ENCODE assay signal across 1 cellular context in genomic region chr6:53032853-53033252, GRCh38.
TF ChIP-seq lines count a peak whose summit lies in the region.

No MANE protein-coding gene starts in this region.

TF ChIP-seq in endothelial cell of umbilical vein, 7 proteins besides CTCF, POLR2A, EP300 and RAD21:
- TF ChIP-seq, protein P1, sequence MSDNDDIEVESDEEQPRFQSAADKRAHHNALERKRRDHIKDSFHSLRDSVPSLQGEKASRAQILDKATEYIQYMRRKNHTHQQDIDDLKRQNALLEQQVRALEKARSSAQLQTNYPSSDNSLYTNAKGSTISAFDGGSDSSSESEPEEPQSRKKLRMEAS (IDR thresholded peaks at IDR 0.05; ENCODE audit: insufficient read depth, insufficient read length) = no peak
- TF ChIP-seq JUN (IDR thresholded peaks at IDR 0.05; ENCODE audit: borderline replicate concordance, insufficient read depth, insufficient read length, low read depth) (no peak), MYC (IDR thresholded peaks at IDR 0.05; ENCODE audit: low read depth, low read length) (no peak), EZH2 (IDR thresholded peaks at IDR 0.05; ENCODE audit: borderline replicate concordance, low read depth, low read length, severe bottlenecking) (no peak), POLR2AphosphoS5 (IDR thresholded peaks at IDR 0.05; ENCODE audit: insufficient read depth, low read depth, low read length) (no peak), FOS (IDR thresholded peaks at IDR 0.05; ENCODE audit: borderline replicate concordance, insufficient read depth, low read length) (no peak), GATA2 (IDR thresholded peaks at IDR 0.05; ENCODE audit: insufficient read depth, insufficient read length, low read depth, low read length) (no peak)
TF ChIP-seq in endothelial cell of umbilical vein: peak in this region for 0.
